15 cellular contexts compared by ENCODE assay signal in the genomic region with DNA sequence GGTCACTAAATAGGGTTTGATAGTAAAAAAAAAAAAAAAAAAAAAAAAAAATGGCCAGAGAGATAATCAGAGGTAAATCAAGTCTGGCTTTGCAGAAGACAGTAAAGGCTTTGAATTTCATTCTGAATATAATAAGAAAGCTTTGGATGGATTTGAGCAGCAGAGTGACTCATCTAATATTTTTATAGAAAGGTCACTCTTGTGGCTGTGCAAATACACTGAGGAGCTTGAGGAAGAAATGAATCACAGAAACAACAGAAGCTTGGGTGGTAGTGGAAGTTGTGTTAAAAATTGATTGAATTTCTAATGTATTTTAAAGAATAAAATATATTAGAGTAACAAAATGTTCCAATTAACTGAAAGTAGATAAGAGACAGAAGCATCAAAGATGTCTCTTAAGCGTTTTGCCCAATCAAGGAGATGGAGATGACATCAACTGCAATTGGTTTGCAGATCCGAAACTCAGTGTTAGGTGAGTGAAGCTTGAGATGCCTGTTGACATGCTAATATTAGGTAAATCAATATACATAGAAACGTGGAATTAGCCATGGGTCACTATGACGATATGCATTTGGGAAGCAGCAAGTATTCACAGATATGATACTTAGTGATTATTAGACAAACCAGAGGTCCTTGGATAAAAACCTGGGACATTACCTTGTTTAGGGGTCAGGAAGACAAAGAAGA.
A peak's percentile ranks its signal among the peaks of the same experiment; 100 is the strongest.
DNase-seq lines count a peak whose midpoint lies in the region; ATAC-seq, FAIRE-seq and TF ChIP-seq lines count a peak whose summit lies in the region.
"Had no signal": no experiment of that assay in that cellular context is flagged by ENCODE, and none has a peak within 500 bp of the region (broad histone marks: within the 10 kb centered on the region; RNA-seq: fewer than 3 reads in every experiment).

No MANE protein-coding gene starts in this region.

- H3K36me3 ChIP-seq in brain microvascular endothelial cell (replicated peaks) (no peaks in the 10 kb centered on the region), spleen (no peaks in the 10 kb centered on the region)
- H3K36me3 ChIP-seq in naive thymus-derived CD4-positive, alpha-beta T cell (ENCODE audit: control insufficient read depth in 2 of 3, insufficient read depth in 3 of 3, low read length in 3 of 3): no peaks in the 10 kb centered on the region
- H3K36me3 ChIP-seq: ovary had no signal

- no peaks in the 10 kb centered on the region for H3K4me1 Mint-ChIP-seq in naive thymus-derived CD4-positive, alpha-beta T cell
- no peaks in the 10 kb centered on the region for H3K4me1 Mint-ChIP-seq in effector memory CD8-positive, alpha-beta T cell (ENCODE audit: low read depth in 2 of 2)
- H3K4me1 Mint-ChIP-seq: GM23338 had no signal

- TF ChIP-seq CTCF in brain microvascular endothelial cell (IDR thresholded peaks at IDR 0.05; ENCODE audit: low read depth, low read length, missing control alignments) (no peak), spleen (IDR thresholded peaks at IDR 0.05 in 8 of 11, conservative IDR thresholded peaks at IDR 0.05 in 3 of 11) (no peak)

- no peaks in the 10 kb centered on the region for H3K27me3 Mint-ChIP-seq in naive thymus-derived CD4-positive, alpha-beta T cell
- H3K27me3 Mint-ChIP-seq in effector memory CD8-positive, alpha-beta T cell: no peaks in the 10 kb centered on the region
- H3K27me3 Mint-ChIP-seq: type B pancreatic cell had no signal

- no peaks in the 10 kb centered on the region for H3K9me3 ChIP-seq in naive thymus-derived CD4-positive, alpha-beta T cell (ENCODE audit: control insufficient read depth in 2 of 3, low read length in 3 of 3)
- H3K9me3 ChIP-seq in spleen: peaks cover 0 to 7% (median 0%) of the 10 kb centered on the region in 8 donors
- H3K9me3 ChIP-seq: ovary had no signal

- no peaks in the 10 kb centered on the region for H3K36me3 Mint-ChIP-seq in naive thymus-derived CD4-positive, alpha-beta T cell
- no peaks in the 10 kb centered on the region for H3K36me3 Mint-ChIP-seq in effector memory CD8-positive, alpha-beta T cell (ENCODE audit: insufficient read depth)
- H3K36me3 Mint-ChIP-seq: type B pancreatic cell had no signal

- no peaks in the 10 kb centered on the region for H3K4me1 ChIP-seq in naive thymus-derived CD4-positive, alpha-beta T cell (ENCODE audit: control insufficient read depth in 2 of 2, insufficient read depth in 2 of 2, low read length in 2 of 2)
- H3K4me1 ChIP-seq in spleen: no peaks in the 10 kb centered on the region

- DNase-seq in AG08396 (ENCODE audit: low spot score): peak; percentile 11
- peak; percentile 24 for DNase-seq in HS-27A (ENCODE audit: low read depth)
- peak; percentile 72 for DNase-seq in brain microvascular endothelial cell
- DNase-seq in naive thymus-derived CD4-positive, alpha-beta T cell: no peak
- no peak for DNase-seq in spleen
- no peak for DNase-seq in effector memory CD8-positive, alpha-beta T cell
- DNase-seq in activated CD4-positive, alpha-beta T cell treated with anti-CD3 and anti-CD28 coated beads for 4 hours: no peak
- DNase-seq: activated gamma-delta T cell; central memory CD4-positive, alpha-beta T cell; ovary; stimulated activated CD8-positive, alpha-beta memory T cell treated with anti-CD3 and anti-CD28 coated beads, Interleukin-4, amount 100 ng/mL, for 48 hours had no signal

- no peak overlapping the region for H3K27ac Mint-ChIP-seq in naive thymus-derived CD4-positive, alpha-beta T cell
- H3K27ac Mint-ChIP-seq in effector memory CD8-positive, alpha-beta T cell: no peak overlapping the region
- H3K27ac Mint-ChIP-seq: GM23338, type B pancreatic cell had no signal

- TF ChIP-seq POLR2A in spleen (IDR thresholded peaks at IDR 0.05): no peak

- intact Hi-C loops in naive thymus-derived CD4-positive, alpha-beta T cell (cut with micrococcal nuclease): loop anchor here in 1 of 2 donors (10.0 kb wide), 1 partner anchor 657 kb away; no protein-coding TSS in a partner anchor
- intact Hi-C loops in spleen (cut with DNase I; ENCODE audit: low total_unique reads): no loop called here

- H3K9me3 Mint-ChIP-seq in naive thymus-derived CD4-positive, alpha-beta T cell: peaks cover 0 to 15% (median 6%) of the 10 kb centered on the region in 11 donors
- peaks cover 0 to 3% of the 10 kb centered on the region in 2 donors for H3K9me3 Mint-ChIP-seq in effector memory CD8-positive, alpha-beta T cell

- no peak for ATAC-seq in naive thymus-derived CD4-positive, alpha-beta T cell
- no peak for ATAC-seq in effector memory CD8-positive, alpha-beta T cell (replicated peaks)
- ATAC-seq: GM23338 had no signal

- CTCF ChIA-PET in naive thymus-derived CD4-positive, alpha-beta T cell (lab: Charles Lee): no interaction called here

- H3K4me3 Mint-ChIP-seq in naive thymus-derived CD4-positive, alpha-beta T cell: no peak overlapping the region
- H3K4me3 Mint-ChIP-seq in effector memory CD8-positive, alpha-beta T cell: no peak overlapping the region
- H3K4me3 Mint-ChIP-seq: GM23338, type B pancreatic cell had no signal

- H3K4me3 ChIP-seq in brain microvascular endothelial cell (ENCODE audit: low read depth, low read length) (no peak overlapping the region), spleen (no peak overlapping the region)
- H3K4me3 ChIP-seq in naive thymus-derived CD4-positive, alpha-beta T cell (ENCODE audit: low read length): no peak overlapping the region
- H3K4me3 ChIP-seq: GM23338, ovary had no signal

- peak; percentile 94 for FAIRE-seq in islet of Langerhans (lab: Jason Lieb, UNC)
- FAIRE-seq: endothelial cell of umbilical vein had no signal

- POLR2A ChIA-PET in naive thymus-derived CD4-positive, alpha-beta T cell (lab: Charles Lee): no interaction called here

- H3K27ac ChIP-seq in brain microvascular endothelial cell (peak overlapping the region; percentile 39), spleen (no peak overlapping the region)
- H3K27ac ChIP-seq in naive thymus-derived CD4-positive, alpha-beta T cell (ENCODE audit: low read depth, low read length): no peak overlapping the region
- H3K27ac ChIP-seq: ovary had no signal

- no peaks in the 10 kb centered on the region for H3K27me3 ChIP-seq in brain microvascular endothelial cell (replicated peaks)
- no peaks in the 10 kb centered on the region for H3K27me3 ChIP-seq in naive thymus-derived CD4-positive, alpha-beta T cell (ENCODE audit: control insufficient read depth in 2 of 2, insufficient read depth in 2 of 2, low read length in 2 of 2)
- no peaks in the 10 kb centered on the region for H3K27me3 ChIP-seq in spleen (replicated peaks in 1 of 7)
- H3K27me3 ChIP-seq: ovary had no signal

- WGBS in spleen, 5 donors: 81 to 93% (median 86%) methylated on average over 4 of the region's 4 CpGs

- in situ Hi-C loops in brain microvascular endothelial cell (cut with HindIII; ENCODE audit: low pct_ligation_motif_present, low sequenced_read_pairs): no loop called here

Comparison
In these comparisons a context has a peak if more than half of its experiments do, and no peak if none do; other contexts are left out.
1. DNase-seq: peak in AG08396 (single experiment), HS-27A (single experiment) and brain microvascular endothelial cell (single experiment); none in naive thymus-derived CD4-positive, alpha-beta T cell (0 of 9), spleen (single experiment), effector memory CD8-positive, alpha-beta T cell (0 of 3) and activated CD4-positive, alpha-beta T cell treated with anti-CD3 and anti-CD28 coated beads for 4 hours (0 of 2).